1 cellular context compared by ENCODE assay signal in the genomic region with DNA sequence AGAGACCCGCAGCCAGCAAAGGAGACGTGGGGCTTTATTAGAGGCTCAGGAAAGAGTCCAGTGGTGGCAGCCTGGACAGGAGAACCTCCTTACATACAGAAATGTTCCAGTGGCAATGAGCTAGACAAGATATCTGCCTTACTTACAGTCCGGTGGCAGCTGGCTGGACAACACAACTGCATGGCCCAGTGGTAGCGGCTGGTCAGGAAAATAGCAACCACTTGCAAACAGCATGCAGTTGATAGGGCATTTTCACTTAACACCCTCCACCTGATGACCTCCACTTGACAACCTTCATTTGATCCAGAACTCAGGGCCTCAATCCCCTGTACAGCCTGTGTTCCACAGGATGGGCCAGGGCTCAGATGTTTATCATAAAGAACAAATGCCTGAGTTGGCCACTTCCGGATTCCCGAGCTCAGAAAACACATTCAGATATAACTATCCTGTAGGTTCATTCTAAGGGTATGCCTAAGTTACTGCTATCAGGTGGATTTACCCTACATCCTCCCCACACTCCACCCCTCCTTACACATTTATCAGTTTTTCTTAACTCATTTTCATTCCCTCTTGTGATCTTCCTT.
TF ChIP-seq lines count a peak whose summit lies in the region.

No MANE protein-coding gene starts in this region.

TF ChIP-seq in K562, 482 proteins besides CTCF, POLR2A, EP300 and RAD21 (continued from another document):
- 0 out of 2 replicates have a peak, but pooled peaks have one; percentile 26 for TF ChIP-seq SMAD4 (CRISPR knock-in tag; conservative IDR thresholded peaks at IDR 0.05)
- peak; percentile 51 for TF ChIP-seq ELF1 (tag; IDR thresholded peaks at IDR 0.05)
- TF ChIP-seq, protein P1, sequence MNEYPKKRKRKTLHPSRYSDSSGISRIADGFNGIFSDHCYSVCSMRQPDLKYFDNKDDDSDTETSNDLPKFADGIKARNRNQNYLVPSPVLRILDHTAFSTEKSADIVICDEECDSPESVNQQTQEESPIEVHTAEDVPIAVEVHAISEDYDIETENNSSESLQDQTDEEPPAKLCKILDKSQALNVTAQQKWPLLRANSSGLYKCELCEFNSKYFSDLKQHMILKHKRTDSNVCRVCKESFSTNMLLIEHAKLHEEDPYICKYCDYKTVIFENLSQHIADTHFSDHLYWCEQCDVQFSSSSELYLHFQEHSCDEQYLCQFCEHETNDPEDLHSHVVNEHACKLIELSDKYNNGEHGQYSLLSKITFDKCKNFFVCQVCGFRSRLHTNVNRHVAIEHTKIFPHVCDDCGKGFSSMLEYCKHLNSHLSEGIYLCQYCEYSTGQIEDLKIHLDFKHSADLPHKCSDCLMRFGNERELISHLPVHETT (CRISPR knock-in tag; conservative IDR thresholded peaks at IDR 0.05 in 1 of 2, IDR thresholded peaks at IDR 0.05 in 1 of 2) = peak in 1 of 2 experiments; percentile 50; a peak in 1 of 4 replicates
- no peak for TF ChIP-seq SREBF1 (IDR thresholded peaks at IDR 0.05; ENCODE audit: borderline replicate concordance, low read depth, low read length)
- TF ChIP-seq SRSF3 (IDR thresholded peaks at IDR 0.05; ENCODE audit: insufficient read depth, low read length) = no peak
- peak; percentile 8; the same call in 1 of the 2 replicates for TF ChIP-seq TEAD4 (IDR thresholded peaks at IDR 0.05; ENCODE audit: low read length)
- no peak for TF ChIP-seq TEAD4 (CRISPR knock-in tag; IDR thresholded peaks at IDR 0.05; ENCODE audit: borderline replicate concordance)
- TF ChIP-seq SMAD3 (CRISPR knock-in tag; conservative IDR thresholded peaks at IDR 0.05) = no peak
- 0 out of 2 replicates have a peak, but pooled peaks have one; percentile 15 for TF ChIP-seq MGA (IDR thresholded peaks at IDR 0.05)
- TF ChIP-seq KDM2B (CRISPR knock-in tag; IDR thresholded peaks at IDR 0.05) = no peak
- TF ChIP-seq, protein P2, sequence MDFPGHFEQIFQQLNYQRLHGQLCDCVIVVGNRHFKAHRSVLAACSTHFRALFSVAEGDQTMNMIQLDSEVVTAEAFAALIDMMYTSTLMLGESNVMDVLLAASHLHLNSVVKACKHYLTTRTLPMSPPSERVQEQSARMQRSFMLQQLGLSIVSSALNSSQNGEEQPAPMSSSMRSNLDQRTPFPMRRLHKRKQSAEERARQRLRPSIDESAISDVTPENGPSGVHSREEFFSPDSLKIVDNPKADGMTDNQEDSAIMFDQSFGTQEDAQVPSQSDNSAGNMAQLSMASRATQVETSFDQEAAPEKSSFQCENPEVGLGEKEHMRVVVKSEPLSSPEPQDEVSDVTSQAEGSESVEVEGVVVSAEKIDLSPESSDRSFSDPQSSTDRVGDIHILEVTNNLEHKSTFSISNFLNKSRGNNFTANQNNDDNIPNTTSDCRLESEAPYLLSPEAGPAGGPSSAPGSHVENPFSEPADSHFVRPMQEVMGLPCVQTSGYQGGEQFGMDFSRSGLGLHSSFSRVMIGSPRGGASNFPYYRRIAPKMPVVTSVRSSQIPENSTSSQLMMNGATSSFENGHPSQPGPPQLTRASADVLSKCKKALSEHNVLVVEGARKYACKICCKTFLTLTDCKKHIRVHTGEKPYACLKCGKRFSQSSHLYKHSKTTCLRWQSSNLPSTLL (IDR thresholded peaks at IDR 0.05) = no peak
- peak; percentile 37 for TF ChIP-seq GABPA (tag; conservative IDR thresholded peaks at IDR 0.05; ENCODE audit: low read depth)
- TF ChIP-seq SPI1 (IDR thresholded peaks at IDR 0.05; ENCODE audit: borderline replicate concordance, low read depth, low read length) = peak; percentile 7; the same call in 1 of the 2 replicates
- TF ChIP-seq L3MBTL2 (IDR thresholded peaks at IDR 0.05) = peak; percentile 45; the same call in 1 of the 2 replicates
- TF ChIP-seq SIRT6 (IDR thresholded peaks at IDR 0.05; ENCODE audit: low read depth, low read length) = no peak
- 0 out of 2 replicates have a peak, but pooled peaks have one; percentile 42 for TF ChIP-seq ZBTB9 (CRISPR knock-in tag; IDR thresholded peaks at IDR 0.05)
- peak; percentile 24; the same call in 1 of the 2 replicates for TF ChIP-seq SOX6 (IDR thresholded peaks at IDR 0.05)
- peak; percentile 48; the same call in 1 of the 2 replicates for TF ChIP-seq ZNF24 (IDR thresholded peaks at IDR 0.05)
- no peak for TF ChIP-seq COPS2 (conservative IDR thresholded peaks at IDR 0.05)
- 0 out of 2 replicates have a peak, but pooled peaks have one; percentile 32 for TF ChIP-seq ZNF175 (CRISPR knock-in tag; IDR thresholded peaks at IDR 0.05; ENCODE audit: low read depth)
